Comparison of ENCODE assay signal across 8 cellular contexts in the genomic region with DNA sequence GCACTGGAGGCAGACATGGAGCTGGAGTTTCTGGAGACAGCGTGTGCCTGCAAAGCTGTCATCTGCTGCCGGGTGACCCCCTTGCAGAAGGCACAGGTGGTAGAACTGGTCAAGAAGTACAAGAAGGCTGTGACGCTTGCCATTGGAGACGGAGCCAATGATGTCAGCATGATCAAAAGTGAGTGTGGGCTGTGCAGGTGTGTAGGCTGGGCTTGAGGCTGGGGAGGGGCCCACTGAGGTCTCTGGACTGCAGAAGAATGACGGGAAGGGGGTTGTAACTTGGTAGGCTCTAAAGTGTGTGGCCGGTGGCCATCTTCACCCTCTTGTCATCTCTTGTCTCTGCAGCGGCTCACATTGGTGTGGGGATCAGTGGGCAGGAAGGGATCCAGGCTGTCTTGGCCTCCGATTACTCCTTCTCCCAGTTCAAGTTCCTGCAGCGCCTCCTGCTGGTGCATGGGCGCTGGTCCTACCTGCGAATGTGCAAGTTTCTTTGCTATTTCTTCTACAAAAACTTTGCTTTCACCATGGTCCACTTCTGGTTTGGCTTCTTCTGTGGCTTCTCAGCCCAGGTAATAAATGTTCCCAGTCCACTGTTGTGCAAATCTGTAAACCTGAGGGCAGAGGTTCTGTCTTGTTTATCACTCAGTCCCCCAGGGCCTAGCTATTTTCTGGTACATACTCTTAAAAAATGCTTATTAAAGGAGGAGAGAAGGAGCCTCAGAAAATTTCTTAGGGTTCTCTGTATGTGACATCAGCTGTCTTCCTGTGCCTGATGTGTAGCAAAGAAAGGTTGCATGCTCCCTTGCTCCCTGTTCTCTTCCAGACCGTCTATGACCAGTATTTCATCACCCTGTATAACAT. TPM values are rescaled to one million over a fixed set of nuclear protein-coding genes. Genes with fewer than 3 reads are reported as not detected.
DNase-seq lines count a peak whose midpoint lies in the region; ATAC-seq and TF ChIP-seq lines count a peak whose summit lies in the region.

No MANE protein-coding gene starts in this region.

- CTCF ChIA-PET in RWPE1 (lab: Yijun Ruan, JAX) = interaction anchor here (0.8 to 2.1 kb wide), 2 partner anchors 10 to 24 kb away, joined by 4 to 14 read pairs; no protein-coding TSS in a partner anchor

- intact Hi-C loops in left ventricle myocardium superior (cut with micrococcal nuclease) = no loop called here

- H3K27ac ChIP-seq in RWPE1 = no peak overlapping the region

- POLR2A ChIA-PET in RWPE1 (lab: Yijun Ruan, JAX; ENCODE audit: low non-redundant PET) = no interaction called here

- ATAC-seq in left ventricle myocardium superior (no peak), HG02623 (IDR thresholded peaks at IDR 0.05; ENCODE audit: unreplicated experiment) (no peak)

- TF ChIP-seq CTCF in GM12874 (IDR thresholded peaks at IDR 0.05; ENCODE audit: insufficient read depth, low read depth, low read length) (peak; percentile 83), RWPE1 (conservative IDR thresholded peaks at IDR 0.05; ENCODE audit: low read depth) (peak; percentile 69)

- DNase-seq in RWPE1 (ENCODE audit: low spot score) (no peak), left ventricle myocardium superior (peak; percentile 66), OCI-M2 (lab: John Stamatoyannopoulos, UW; ENCODE audit: unreplicated experiment) (no peak), retina (no peak)
- peak; percentile 51 for DNase-seq in activated gamma-delta T cell treated with anti-CD3 and anti-CD28 coated beads, Interleukin-2, amount 50 U/mL, for 16 hours (ENCODE audit: low read depth)
- DNase-seq in stimulated activated CD4-positive, alpha-beta T cell treated with anti-CD3 and anti-CD28 coated beads, TNF-alpha, amount 100 ng/mL, for 1 hour (ENCODE audit: low read depth in 3 of 3, low spot score in 1 of 3) = peak; percentile 49 to 63 (median 51)

RNA-seq across cellular contexts. Expression of gene ATP8B2, which starts 19.9 kb away (rescaled TPM):
- total RNA-seq in left ventricle myocardium superior = 9.2 TPM

RNA-seq across cellular contexts. Expression of gene AQP10, which starts 24.3 kb away (rescaled TPM):
- total RNA-seq in left ventricle myocardium superior = 0.27 TPM

RNA-seq across cellular contexts. Expression of gene IL6R, which starts 59.9 kb away (rescaled TPM):
- total RNA-seq in left ventricle myocardium superior = 15.3 TPM

Comparison
In these comparisons a context has a peak if more than half of its experiments do, and no peak if none do; other contexts are left out.
1. DNase-seq: peak in activated gamma-delta T cell treated with anti-CD3 and anti-CD28 coated beads, Interleukin-2, amount 50 U/mL, for 16 hours (single experiment), left ventricle myocardium superior (single experiment) and stimulated activated CD4-positive, alpha-beta T cell treated with anti-CD3 and anti-CD28 coated beads, TNF-alpha, amount 100 ng/mL, for 1 hour (3 of 3); none in RWPE1 (single experiment), OCI-M2 (single experiment) and retina (single experiment).